Comparison of ENCODE assay signal across 1 cellular context in genomic region chr2:102235491-102235890, GRCh38.
A peak's percentile ranks its signal among the peaks of the same experiment; 100 is the strongest.
TF ChIP-seq lines count a peak whose summit lies in the region.

No MANE protein-coding gene starts in this region.

TF ChIP-seq in HepG2, 621 proteins besides CTCF, POLR2A, EP300 and RAD21 (continued from another document and continues in another):
- TF ChIP-seq SNAPC4 (CRISPR knock-in tag; IDR thresholded peaks at IDR 0.05) (no peak), HMGXB4 (CRISPR knock-in tag; IDR thresholded peaks at IDR 0.05; ENCODE audit: borderline replicate concordance in 1 of 2, low read depth in 1 of 2) (peak; percentile 30 to 59; a peak in 1 of 4 replicates), SATB2 (CRISPR knock-in tag; IDR thresholded peaks at IDR 0.05) (no peak), EZH2 (conservative IDR thresholded peaks at IDR 0.05; ENCODE audit: low read depth, low read length) (no peak), ZNF142 (CRISPR knock-in tag; IDR thresholded peaks at IDR 0.05) (no peak), NFYC (CRISPR knock-in tag; IDR thresholded peaks at IDR 0.05) (no peak), ELF3 (CRISPR knock-in tag; IDR thresholded peaks at IDR 0.05) (0 out of 2 replicates have a peak, but pooled peaks have one; percentile 25), NR2F1 (CRISPR knock-in tag; IDR thresholded peaks at IDR 0.05) (no peak), HNF4G (IDR thresholded peaks at IDR 0.05; ENCODE audit: borderline replicate concordance, low read depth, low read length) (no peak), HNF4G (CRISPR knock-in tag; IDR thresholded peaks at IDR 0.05; ENCODE audit: borderline replicate concordance, low read depth) (0 out of 2 replicates have a peak, but pooled peaks have one; percentile 62), ZNF615 (CRISPR knock-in tag; IDR thresholded peaks at IDR 0.05; ENCODE audit: borderline replicate concordance) (no peak), KDM4B (CRISPR knock-in tag; IDR thresholded peaks at IDR 0.05) (no peak), HNF4A (CRISPR knock-in tag; IDR thresholded peaks at IDR 0.05) (no peak; the same call in 1 of the 2 replicates), MIXL1 (CRISPR knock-in tag; IDR thresholded peaks at IDR 0.05) (no peak), ZNF180 (CRISPR knock-in tag; IDR thresholded peaks at IDR 0.05; ENCODE audit: borderline replicate concordance, low read depth) (no peak), CSRNP2 (CRISPR knock-in tag; conservative IDR thresholded peaks at IDR 0.05; ENCODE audit: low read depth) (no peak), ZNF619 (CRISPR knock-in tag; IDR thresholded peaks at IDR 0.05) (0 out of 2 replicates have a peak, but pooled peaks have one; percentile 3), ZNF792 (CRISPR knock-in tag; IDR thresholded peaks at IDR 0.05) (no peak), ZBTB43 (CRISPR knock-in tag; conservative IDR thresholded peaks at IDR 0.05) (no peak), FOXA1 (IDR thresholded peaks at IDR 0.05) (no peak), FOXA1 (CRISPR knock-in tag; IDR thresholded peaks at IDR 0.05) (0 out of 2 replicates have a peak, but pooled peaks have one; percentile 3), ZBTB2 (CRISPR knock-in tag; IDR thresholded peaks at IDR 0.05; ENCODE audit: low read depth) (no peak), ZNF34 (CRISPR knock-in tag; IDR thresholded peaks at IDR 0.05; ENCODE audit: borderline replicate concordance) (no peak), ZSCAN22 (CRISPR knock-in tag; IDR thresholded peaks at IDR 0.05) (no peak), MIER3 (CRISPR knock-in tag; IDR thresholded peaks at IDR 0.05; ENCODE audit: borderline replicate concordance) (peak; percentile 55; the same call in 1 of the 2 replicates), ZNF749 (CRISPR knock-in tag; IDR thresholded peaks at IDR 0.05; ENCODE audit: borderline replicate concordance) (no peak), ZNF10 (CRISPR knock-in tag; IDR thresholded peaks at IDR 0.05; ENCODE audit: borderline replicate concordance, low read depth) (no peak), ZNF703 (CRISPR knock-in tag; IDR thresholded peaks at IDR 0.05; ENCODE audit: borderline replicate concordance) (no peak), STAG1 (CRISPR knock-in tag; IDR thresholded peaks at IDR 0.05) (peak; percentile 81), RBM39 (IDR thresholded peaks at IDR 0.05; ENCODE audit: low read depth, low read length, poor library complexity, severe bottlenecking) (no peak), CHD2 (IDR thresholded peaks at IDR 0.05; ENCODE audit: low read depth, low read length) (no peak), XBP1 (CRISPR knock-in tag; IDR thresholded peaks at IDR 0.05) (no peak)
- TF ChIP-seq, protein P1, sequence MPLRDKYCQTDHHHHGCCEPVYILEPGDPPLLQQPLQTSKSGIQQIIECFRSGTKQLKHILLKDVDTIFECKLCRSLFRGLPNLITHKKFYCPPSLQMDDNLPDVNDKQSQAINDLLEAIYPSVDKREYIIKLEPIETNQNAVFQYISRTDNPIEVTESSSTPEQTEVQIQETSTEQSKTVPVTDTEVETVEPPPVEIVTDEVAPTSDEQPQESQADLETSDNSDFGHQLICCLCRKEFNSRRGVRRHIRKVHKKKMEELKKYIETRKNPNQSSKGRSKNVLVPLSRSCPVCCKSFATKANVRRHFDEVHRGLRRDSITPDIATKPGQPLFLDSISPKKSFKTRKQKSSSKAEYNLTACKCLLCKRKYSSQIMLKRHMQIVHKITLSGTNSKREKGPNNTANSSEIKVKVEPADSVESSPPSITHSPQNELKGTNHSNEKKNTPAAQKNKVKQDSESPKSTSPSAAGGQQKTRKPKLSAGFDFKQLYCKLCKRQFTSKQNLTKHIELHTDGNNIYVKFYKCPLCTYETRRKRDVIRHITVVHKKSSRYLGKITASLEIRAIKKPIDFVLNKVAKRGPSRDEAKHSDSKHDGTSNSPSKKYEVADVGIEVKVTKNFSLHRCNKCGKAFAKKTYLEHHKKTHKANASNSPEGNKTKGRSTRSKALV (CRISPR knock-in tag; IDR thresholded peaks at IDR 0.05) = no peak
- TF ChIP-seq, protein P2, sequence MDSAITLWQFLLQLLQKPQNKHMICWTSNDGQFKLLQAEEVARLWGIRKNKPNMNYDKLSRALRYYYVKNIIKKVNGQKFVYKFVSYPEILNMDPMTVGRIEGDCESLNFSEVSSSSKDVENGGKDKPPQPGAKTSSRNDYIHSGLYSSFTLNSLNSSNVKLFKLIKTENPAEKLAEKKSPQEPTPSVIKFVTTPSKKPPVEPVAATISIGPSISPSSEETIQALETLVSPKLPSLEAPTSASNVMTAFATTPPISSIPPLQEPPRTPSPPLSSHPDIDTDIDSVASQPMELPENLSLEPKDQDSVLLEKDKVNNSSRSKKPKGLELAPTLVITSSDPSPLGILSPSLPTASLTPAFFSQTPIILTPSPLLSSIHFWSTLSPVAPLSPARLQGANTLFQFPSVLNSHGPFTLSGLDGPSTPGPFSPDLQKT (CRISPR knock-in tag; IDR thresholded peaks at IDR 0.05; ENCODE audit: borderline replicate concordance) = no peak
- TF ChIP-seq, protein P3, sequence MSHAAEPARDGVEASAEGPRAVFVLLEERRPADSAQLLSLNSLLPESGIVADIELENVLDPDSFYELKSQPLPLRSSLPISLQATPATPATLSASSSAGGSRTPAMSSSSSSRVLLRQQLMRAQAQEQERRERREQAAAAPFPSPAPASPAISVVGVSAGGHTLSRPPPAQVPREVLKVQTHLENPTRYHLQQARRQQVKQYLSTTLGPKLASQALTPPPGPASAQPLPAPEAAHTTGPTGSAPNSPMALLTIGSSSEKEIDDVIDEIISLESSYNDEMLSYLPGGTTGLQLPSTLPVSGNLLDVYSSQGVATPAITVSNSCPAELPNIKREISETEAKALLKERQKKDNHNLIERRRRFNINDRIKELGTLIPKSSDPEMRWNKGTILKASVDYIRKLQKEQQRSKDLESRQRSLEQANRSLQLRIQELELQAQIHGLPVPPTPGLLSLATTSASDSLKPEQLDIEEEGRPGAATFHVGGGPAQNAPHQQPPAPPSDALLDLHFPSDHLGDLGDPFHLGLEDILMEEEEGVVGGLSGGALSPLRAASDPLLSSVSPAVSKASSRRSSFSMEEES (CRISPR knock-in tag; IDR thresholded peaks at IDR 0.05) = no peak
